31 cellular contexts compared by ENCODE assay signal in the genomic region with DNA sequence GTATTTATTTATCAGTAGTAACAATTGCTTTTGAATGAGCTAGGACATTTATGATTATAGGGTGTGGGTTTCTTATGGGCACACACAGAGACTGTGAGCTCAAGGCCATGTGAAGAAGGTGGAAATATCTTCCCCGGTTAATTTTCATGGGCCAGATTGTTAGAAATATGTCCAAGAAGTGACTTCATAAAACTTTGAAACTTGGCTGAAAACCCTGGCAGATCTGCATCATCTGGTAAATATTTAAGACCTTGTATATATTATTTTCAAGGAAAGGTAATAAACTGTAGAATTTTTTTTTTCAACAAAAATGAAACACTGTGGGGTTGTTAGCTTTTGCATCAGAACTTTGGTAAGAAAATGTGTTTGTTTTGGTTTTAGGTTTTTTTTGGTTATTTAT. TPM values are rescaled to one million over a fixed set of nuclear protein-coding genes. Genes with fewer than 3 reads are reported as not detected.
DNase-seq lines count a peak whose midpoint lies in the region; ATAC-seq and TF ChIP-seq lines count a peak whose summit lies in the region.
"Had no signal": no experiment of that assay in that cellular context is flagged by ENCODE, and none has a peak within 500 bp of the region (broad histone marks: within the 10 kb centered on the region; RNA-seq: fewer than 3 reads in every experiment).

No MANE protein-coding gene starts in this region.

- 48 to 80% methylated on average over 1 of the region's 1 CpG for WGBS in GM23248 (ENCODE audit: low coverage in 1 of 2, low lambda C conversion rate in 2 of 2, missing lambda C conversion rate in 2 of 2), 2 experiments
- 51 to 61% (median 55%) methylated on average over 1 of the region's 1 CpG for WGBS in psoas muscle, 3 donors

- H3K4me1 Mint-ChIP-seq in mesothelial cell of epicardium = peaks cover 31% of the 10 kb centered on the region

- no peaks in the 10 kb centered on the region for H3K27me3 ChIP-seq in AG04450 (ENCODE audit: control insufficient read depth, insufficient read depth, low read length)
- H3K27me3 ChIP-seq in GM23248 (replicated peaks; ENCODE audit: insufficient read depth) = no peaks in the 10 kb centered on the region
- H3K27me3 ChIP-seq in psoas muscle (ENCODE audit: insufficient read depth in 3 of 3, low read length in 2 of 3) = no peaks in the 10 kb centered on the region
- H3K27me3 ChIP-seq: colonic mucosa had no signal

- CTCF ChIA-PET in AG04450 (lab: Charles Lee) = interaction anchor here (0.8 to 1.4 kb wide), 4 partner anchors 184 to 303 kb away, joined by 3 to 8 read pairs (median 4); no protein-coding TSS in a partner anchor

- ATAC-seq in psoas muscle (no peak), HG03354 (IDR thresholded peaks at IDR 0.05; ENCODE audit: poor library complexity, severe bottlenecking, unreplicated experiment) (no peak)
- ATAC-seq: effector memory CD8-positive, alpha-beta T cell; esophagus mucosa; naive thymus-derived CD4-positive, alpha-beta T cell; stimulated activated naive CD8-positive, alpha-beta T cell treated with anti-CD3 and anti-CD28 coated beads, Interleukin-15, amount 100 ng/mL, for 72 hours had no signal

- H3K9me3 ChIP-seq in AG04450 (ENCODE audit: control insufficient read depth, insufficient read depth, low read length) (no peaks in the 10 kb centered on the region), GM23248 (ENCODE audit: low read depth) (no peaks in the 10 kb centered on the region), psoas muscle (no peaks in the 10 kb centered on the region)
- H3K9me3 ChIP-seq: colonic mucosa had no signal

- H3K36me3 ChIP-seq in GM23248 (ENCODE audit: low read depth) (no peaks in the 10 kb centered on the region), psoas muscle (ENCODE audit: insufficient read depth in 1 of 2, low read depth in 1 of 2) (no peaks in the 10 kb centered on the region)
- H3K36me3 ChIP-seq: colonic mucosa had no signal

- no peak overlapping the region for H3K4me3 Mint-ChIP-seq in mesothelial cell of epicardium
- H3K4me3 Mint-ChIP-seq: activated CD4-positive, alpha-beta T cell treated with anti-CD3 and anti-CD28 coated beads, Interleukin-2, amount 10 ng/mL, durations not matched to agents 7 days and 5 days; activated naive CD4-positive, alpha-beta T cell treated with anti-CD3 and anti-CD28 coated beads for 36 hours; effector memory CD8-positive, alpha-beta T cell; naive thymus-derived CD4-positive, alpha-beta T cell; stimulated activated naive CD8-positive, alpha-beta T cell treated with anti-CD3 and anti-CD28 coated beads, Interleukin-15, amount 100 ng/mL, for 72 hours had no signal

- H3F3A ChIP-seq in GM23248 (ENCODE audit: insufficient read depth) = peaks cover 5% of the 10 kb centered on the region; the same call in 1 of the 2 replicates

- no peak overlapping the region for H2AFZ ChIP-seq in GM23248

- intact Hi-C loops in psoas muscle (cut with DNase I) = loop anchor here in 1 of 2 donors (5.0 to 10.0 kb wide), 2 partner anchors 211 to 322 kb away; no protein-coding TSS in a partner anchor

- DNase-seq in AG04450 (ENCODE audit: low read depth, low spot score) (peak; percentile 18), GM23248 (peak; percentile 49), dedifferentiated amniotic fluid mesenchymal stem cell (ENCODE audit: extremely low spot score) (peak; percentile 39), mesothelial cell of epicardium (ENCODE audit: low spot score in 2 of 2, unreplicated experiment in 2 of 2) (no peak), psoas muscle (no peak), NCI-H82 (lab: John Stamatoyannopoulos, UW) (no peak), globus pallidus (ENCODE audit: low spot score) (no peak)
- DNase-seq: ACHN; activated CD4-positive, alpha-beta T cell treated with anti-CD3 and anti-CD28 coated beads, Interleukin-2, amount 10 ng/mL, durations not matched to agents 7 days and 5 days; activated naive CD4-positive, alpha-beta T cell treated with anti-CD3 and anti-CD28 coated beads for 36 hours; colonic mucosa; effector memory CD8-positive, alpha-beta T cell; islet precursor cell; left ventricle myocardium superior; naive thymus-derived CD4-positive, alpha-beta T cell; NCI-H1694; NCI-H524; NK-92 treated with Interleukin-12 subunit alpha and Interleukin-12 subunit beta, amount 100 ng/mL, for 24 hours; nucleus accumbens; Right ventricle myocardium superior; small intestine; stimulated activated CD4-positive, alpha-beta T cell treated with anti-CD3 and anti-CD28 coated beads, Interleukin-1b, Interleukin-23, amount 100 ng/mL, for 48 hours; stimulated activated CD8-positive, alpha-beta memory T cell treated with anti-CD3 and anti-CD28 coated beads, Interleukin-4, amount 100 ng/mL, for 48 hours; stimulated activated naive CD8-positive, alpha-beta T cell treated with anti-CD3 and anti-CD28 coated beads, Interleukin-15, amount 100 ng/mL, for 72 hours had no signal

- H3K4me3 ChIP-seq in AG04450 (ENCODE audit: low read depth, low read length) = no peak overlapping the region
- no peak overlapping the region for H3K4me3 ChIP-seq in GM23248
- no peak overlapping the region for H3K4me3 ChIP-seq in psoas muscle
- H3K4me3 ChIP-seq: colonic mucosa had no signal

- peaks cover under 1% of the 10 kb centered on the region for H3K9me3 Mint-ChIP-seq in mesothelial cell of epicardium
- H3K9me3 Mint-ChIP-seq: activated CD4-positive, alpha-beta T cell treated with anti-CD3 and anti-CD28 coated beads, Interleukin-2, amount 10 ng/mL, durations not matched to agents 7 days and 5 days; activated naive CD4-positive, alpha-beta T cell treated with anti-CD3 and anti-CD28 coated beads for 36 hours; effector memory CD8-positive, alpha-beta T cell; stimulated activated naive CD8-positive, alpha-beta T cell treated with anti-CD3 and anti-CD28 coated beads, Interleukin-15, amount 100 ng/mL, for 72 hours had no signal

- H3K27me3 Mint-ChIP-seq in mesothelial cell of epicardium (ENCODE audit: low read depth) = no peaks in the 10 kb centered on the region
- H3K27me3 Mint-ChIP-seq: naive thymus-derived CD4-positive, alpha-beta T cell; stimulated activated naive CD8-positive, alpha-beta T cell treated with anti-CD3 and anti-CD28 coated beads, Interleukin-15, amount 100 ng/mL, for 72 hours had no signal

- H3K79me2 ChIP-seq in GM23248 (ENCODE audit: insufficient read depth) = no peaks in the 10 kb centered on the region

- TF ChIP-seq CTCF in AG04450 (IDR thresholded peaks at IDR 0.05; ENCODE audit: low read depth, low read length) = no peak
- TF ChIP-seq CTCF in mesothelial cell of epicardium (IDR thresholded peaks at IDR 0.05; ENCODE audit: unreplicated experiment) = no peak
- TF ChIP-seq CTCF in psoas muscle (IDR thresholded peaks at IDR 0.05) = no peak

- no peak overlapping the region for H3K4me2 ChIP-seq in GM23248 (ENCODE audit: unreplicated experiment)

- H3K36me3 Mint-ChIP-seq in mesothelial cell of epicardium = no peaks in the 10 kb centered on the region

- in situ Hi-C loops in GM23248 (cut with MboI) = loop anchor here (10.0 kb wide), 3 partner anchors 208 to 742 kb away; no protein-coding TSS in a partner anchor

- H3K27ac Mint-ChIP-seq in mesothelial cell of epicardium = peak overlapping the region; percentile 65
- H3K27ac Mint-ChIP-seq: activated CD4-positive, alpha-beta T cell treated with anti-CD3 and anti-CD28 coated beads, Interleukin-2, amount 10 ng/mL, durations not matched to agents 7 days and 5 days; activated naive CD4-positive, alpha-beta T cell treated with anti-CD3 and anti-CD28 coated beads for 36 hours; naive thymus-derived CD4-positive, alpha-beta T cell had no signal

- H3K27ac ChIP-seq in AG04450 (ENCODE audit: low read depth, low read length) (peak overlapping the region; percentile 11), GM23248 (no peak overlapping the region; the same call in 1 of the 2 replicates), psoas muscle (no peak overlapping the region)
- H3K27ac ChIP-seq: colonic mucosa had no signal

- POLR2A ChIA-PET in AG04450 (lab: Yijun Ruan, JAX) = no interaction called here

- no peaks in the 10 kb centered on the region for H3K9me2 ChIP-seq in GM23248 (ENCODE audit: insufficient read depth)

- H4K20me1 ChIP-seq in GM23248 (ENCODE audit: insufficient read depth) = no peaks in the 10 kb centered on the region

- H3K9ac ChIP-seq in GM23248 = no peak overlapping the region

- H3K4me1 ChIP-seq in GM23248 (ENCODE audit: insufficient read depth) = peaks cover 18% of the 10 kb centered on the region
- H3K4me1 ChIP-seq in psoas muscle = peaks cover 12% of the 10 kb centered on the region
- H3K4me1 ChIP-seq: colonic mucosa had no signal

RNA-seq across cellular contexts. Expression of gene RNU6-8, which starts 53.5 kb away (rescaled TPM):
- polyA plus RNA-seq in AG04450 (2011; rRNA removed) (not detected in 2 replicates), GM23248 (2016; fragmentation: Nextera tagmentation; extraction: Ambion mirVana) (not detected in 2 replicates), psoas muscle (not detected)
- polyA minus RNA-seq in AG04450 (2011; rRNA and poly(A)+ RNA removed) = not detected in 2 replicates
- not detected in 2 replicates for total RNA-seq in GM23248 (2014; rRNA removed; shearing (Covaris generic))
- total RNA-seq in mesothelial cell of epicardium (not detected in 3 replicates), psoas muscle (not detected)
- total RNA-seq: activated CD4-positive, alpha-beta T cell treated with anti-CD3 and anti-CD28 coated beads, Interleukin-2, amount 10 ng/mL, durations not matched to agents 7 days and 5 days; activated naive CD4-positive, alpha-beta T cell treated with anti-CD3 and anti-CD28 coated beads for 36 hours; bronchial epithelial cell; colonic mucosa; Daoy; esophagus mucosa; H1; left ventricle myocardium superior; LHCN-M2; naive thymus-derived CD4-positive, alpha-beta T cell; Right ventricle myocardium superior had no signal
- polyA plus RNA-seq: H1; naive thymus-derived CD4-positive, alpha-beta T cell; small intestine; thymus had no signal

RNA-seq across cellular contexts. Expression of gene RNU6-7, which starts 54.8 kb away (rescaled TPM):
- polyA plus RNA-seq in AG04450 (2011; rRNA removed) (not detected in 2 replicates), GM23248 (2016; fragmentation: Nextera tagmentation; extraction: Ambion mirVana) (not detected in 2 replicates), psoas muscle (not detected)
- polyA minus RNA-seq in AG04450 (2011; rRNA and poly(A)+ RNA removed) = not detected in 2 replicates
- total RNA-seq in GM23248 (2014; rRNA removed; shearing (Covaris generic)) = not detected in 2 replicates
- total RNA-seq in mesothelial cell of epicardium (not detected in 3 replicates), psoas muscle (not detected)
- total RNA-seq: activated CD4-positive, alpha-beta T cell treated with anti-CD3 and anti-CD28 coated beads, Interleukin-2, amount 10 ng/mL, durations not matched to agents 7 days and 5 days; activated naive CD4-positive, alpha-beta T cell treated with anti-CD3 and anti-CD28 coated beads for 36 hours; bronchial epithelial cell; colonic mucosa; Daoy; esophagus mucosa; H1; left ventricle myocardium superior; LHCN-M2; naive thymus-derived CD4-positive, alpha-beta T cell; Right ventricle myocardium superior had no signal
- polyA plus RNA-seq: H1; naive thymus-derived CD4-positive, alpha-beta T cell; small intestine; thymus had no signal

Comparison
In these comparisons a context has a peak if more than half of its experiments do, and no peak if none do; other contexts are left out.
1. DNase-seq: peak in AG04450 (single experiment), GM23248 (single experiment) and dedifferentiated amniotic fluid mesenchymal stem cell (single experiment); none in mesothelial cell of epicardium (0 of 2), psoas muscle (0 of 2), NCI-H82 (single experiment) and globus pallidus (single experiment).